1 cellular context compared by ENCODE assay signal in the genomic region with DNA sequence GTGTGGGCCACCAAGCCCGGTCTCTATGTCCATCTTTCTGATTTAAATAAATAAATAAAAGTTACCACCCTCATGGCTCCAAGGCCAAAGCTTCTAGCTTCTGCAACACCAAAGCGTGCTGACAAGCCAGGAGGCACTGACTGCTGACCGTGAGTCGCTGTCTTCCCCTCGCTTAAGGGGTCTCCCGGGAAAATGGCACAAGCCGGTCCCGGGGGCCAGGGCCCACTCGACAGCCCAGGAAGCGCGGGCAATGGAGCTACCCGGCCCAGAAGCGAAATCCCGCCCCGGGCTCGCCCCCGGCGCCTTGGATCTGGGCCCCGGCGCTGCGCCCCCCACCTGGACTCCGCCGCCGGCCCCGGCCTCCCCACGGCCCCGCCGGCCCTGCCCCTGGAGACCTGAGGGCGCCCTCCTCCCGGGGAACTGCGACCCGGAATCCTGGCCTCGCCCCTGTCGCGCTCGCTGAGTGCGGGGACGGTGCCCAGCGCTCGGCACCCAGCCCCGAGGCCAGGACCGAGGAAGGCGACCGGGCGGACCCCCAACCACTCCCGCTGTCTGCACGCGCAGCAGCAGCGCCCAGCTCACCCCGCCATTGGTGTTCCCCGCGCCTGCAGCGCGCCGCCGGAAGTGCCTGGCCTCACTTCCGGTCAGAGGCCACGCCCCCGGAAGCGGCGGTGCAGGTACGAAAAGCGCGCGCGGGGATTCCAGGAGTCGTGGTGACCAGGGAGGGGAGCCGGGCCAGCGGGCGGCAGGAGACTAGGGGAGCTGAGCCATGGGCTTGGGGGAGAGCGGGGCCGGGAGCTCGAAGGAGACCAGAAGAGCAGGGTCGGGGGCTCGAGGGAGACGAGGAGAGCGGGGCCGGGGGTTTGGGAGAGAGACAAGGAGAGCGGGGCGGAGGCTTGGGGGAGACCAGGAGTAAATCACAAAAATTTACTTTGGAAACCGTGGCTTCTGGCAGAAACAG.
A peak's percentile ranks its signal among the peaks of the same experiment; 100 is the strongest.
TF ChIP-seq lines count a peak whose summit lies in the region.

A gene (minus strand): TSS at position 626 of the 961 bp plus-strand sequence. CDS start 36 bp downstream, at position 590.
A gene (plus strand): TSS at position 647 of the 961 bp plus-strand sequence. CDS start 2,349 bp downstream, outside the sequence.

TF ChIP-seq in SK-N-SH, 30 proteins besides CTCF, POLR2A, EP300 and RAD21 (continued from another document):
- TF ChIP-seq, protein P1, sequence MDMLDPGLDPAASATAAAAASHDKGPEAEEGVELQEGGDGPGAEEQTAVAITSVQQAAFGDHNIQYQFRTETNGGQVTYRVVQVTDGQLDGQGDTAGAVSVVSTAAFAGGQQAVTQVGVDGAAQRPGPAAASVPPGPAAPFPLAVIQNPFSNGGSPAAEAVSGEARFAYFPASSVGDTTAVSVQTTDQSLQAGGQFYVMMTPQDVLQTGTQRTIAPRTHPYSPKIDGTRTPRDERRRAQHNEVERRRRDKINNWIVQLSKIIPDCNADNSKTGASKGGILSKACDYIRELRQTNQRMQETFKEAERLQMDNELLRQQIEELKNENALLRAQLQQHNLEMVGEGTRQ (IDR thresholded peaks at IDR 0.05; ENCODE audit: borderline replicate concordance, low read depth, low read length) = no peak
- TF ChIP-seq, protein P2, sequence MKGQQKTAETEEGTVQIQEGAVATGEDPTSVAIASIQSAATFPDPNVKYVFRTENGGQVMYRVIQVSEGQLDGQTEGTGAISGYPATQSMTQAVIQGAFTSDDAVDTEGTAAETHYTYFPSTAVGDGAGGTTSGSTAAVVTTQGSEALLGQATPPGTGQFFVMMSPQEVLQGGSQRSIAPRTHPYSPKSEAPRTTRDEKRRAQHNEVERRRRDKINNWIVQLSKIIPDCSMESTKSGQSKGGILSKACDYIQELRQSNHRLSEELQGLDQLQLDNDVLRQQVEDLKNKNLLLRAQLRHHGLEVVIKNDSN (IDR thresholded peaks at IDR 0.05; ENCODE audit: borderline replicate concordance, low read depth) = no peak
- TF ChIP-seq YY1 (IDR thresholded peaks at IDR 0.05; ENCODE audit: low read depth) = peak; percentile 92
- peak; percentile 99 for TF ChIP-seq TAF1 (IDR thresholded peaks at IDR 0.05; ENCODE audit: borderline replicate concordance, low read depth, low read length)
- no peak for TF ChIP-seq EZH2phosphoT487 (IDR thresholded peaks at IDR 0.05; ENCODE audit: borderline replicate concordance, low read depth)
- TF ChIP-seq RXRA (IDR thresholded peaks at IDR 0.05; ENCODE audit: borderline replicate concordance, low read depth) = no peak
- TF ChIP-seq, protein P3, sequence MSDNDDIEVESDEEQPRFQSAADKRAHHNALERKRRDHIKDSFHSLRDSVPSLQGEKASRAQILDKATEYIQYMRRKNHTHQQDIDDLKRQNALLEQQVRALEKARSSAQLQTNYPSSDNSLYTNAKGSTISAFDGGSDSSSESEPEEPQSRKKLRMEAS (IDR thresholded peaks at IDR 0.05; ENCODE audit: low read depth) = peak; percentile 94
- TF ChIP-seq NFIC (IDR thresholded peaks at IDR 0.05; ENCODE audit: borderline replicate concordance) = no peak
- TF ChIP-seq POLR2AphosphoS5 (IDR thresholded peaks at IDR 0.05; ENCODE audit: low read depth, low read length) = peak; percentile 97
- TF ChIP-seq NRF1 (IDR thresholded peaks at IDR 0.05; ENCODE audit: low read depth, low read length) = no peak
